ENCODE assay signal across 8 cellular contexts in the genomic region with DNA sequence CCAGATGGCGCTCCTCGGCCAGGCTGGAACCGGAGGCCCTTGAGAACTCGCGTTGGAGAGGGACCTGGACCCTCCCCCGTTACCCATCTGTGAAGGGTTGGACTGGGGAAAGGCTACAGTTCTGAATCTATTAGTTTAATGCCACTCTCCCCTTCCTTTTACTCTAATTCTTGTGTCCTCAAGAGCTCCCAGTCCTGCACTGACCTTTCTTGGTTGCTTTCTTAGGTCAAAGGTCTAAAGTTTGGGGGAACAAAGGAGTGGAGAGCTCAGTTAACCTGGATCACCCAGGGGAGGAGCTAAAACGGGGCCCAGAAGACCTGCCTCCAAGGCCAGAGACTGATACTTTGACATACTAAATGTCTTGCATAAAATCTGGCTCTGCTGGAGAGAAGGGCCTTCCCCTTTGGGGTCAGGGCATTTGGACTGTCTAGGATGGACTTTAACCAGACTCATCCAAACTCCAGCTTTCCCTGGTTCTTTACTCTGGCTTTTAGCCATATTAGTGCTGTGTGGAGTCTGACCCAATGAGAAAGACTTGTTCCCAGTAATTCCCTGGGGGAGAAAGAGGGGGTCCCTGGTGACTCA. TPM values are rescaled to one million over a fixed set of nuclear protein-coding genes. Genes with fewer than 3 reads are reported as not detected.
DNase-seq lines count a peak whose midpoint lies in the region; ATAC-seq, FAIRE-seq and TF ChIP-seq lines count a peak whose summit lies in the region.

No MANE protein-coding gene starts in this region.

- no peak for DNase-seq in activated T-cell treated with anti-CD3 and anti-CD28 coated beads, Interleukin-2, amount 50 U/mL, for 4 hours
- DNase-seq in activated T-cell treated with anti-CD3 and anti-CD28 coated beads, Interleukin-2, amount 50 U/mL, for 48 hours = no peak
- no peak for DNase-seq in activated naive CD8-positive, alpha-beta T cell treated with anti-CD3 and anti-CD28 coated beads, Interleukin-2, amount 50 U/mL, for 24 hours
- DNase-seq in HepG2 (ENCODE audit: low spot score) (no peak), thoracic aorta (ENCODE audit: low spot score) (no peak), NCI-H2107 (lab: John Stamatoyannopoulos, UW) (no peak)
- DNase-seq in stimulated activated CD4-positive, alpha-beta T cell treated with anti-CD3 and anti-CD28 coated beads, Interleukin-2, amount 100 ng/mL, for 48 hours = no peak

- CTCF ChIA-PET in HepG2 (lab: Yijun Ruan, JAX; ENCODE audit: low intra/inter-chr PET ratio, low total read pairs) = interaction anchor here (0.7 to 4.4 kb wide), 5 partner anchors 13 to 82 kb away, joined by 5 to 54 read pairs (median 13); partner anchors contain the start of gene PTMS

- H3K36me3 Mint-ChIP-seq in activated T-cell treated with anti-CD3 and anti-CD28 coated beads, Interleukin-2, amount 50 U/mL, for 4 hours (ENCODE audit: insufficient read depth) = peaks cover 12% of the 10 kb centered on the region
- peaks cover 21% of the 10 kb centered on the region for H3K36me3 Mint-ChIP-seq in activated naive CD8-positive, alpha-beta T cell treated with anti-CD3 and anti-CD28 coated beads, Interleukin-2, amount 50 U/mL, for 24 hours (ENCODE audit: low read depth)

- H3K27ac Mint-ChIP-seq in activated naive CD8-positive, alpha-beta T cell treated with anti-CD3 and anti-CD28 coated beads, Interleukin-2, amount 50 U/mL, for 24 hours = peak overlapping the region; percentile 98

- ATAC-seq in activated T-cell treated with anti-CD3 and anti-CD28 coated beads, Interleukin-2, amount 50 U/mL, for 4 hours = no peak
- no peak for ATAC-seq in activated naive CD8-positive, alpha-beta T cell treated with anti-CD3 and anti-CD28 coated beads, Interleukin-2, amount 50 U/mL, for 24 hours
- peak; percentile 5; the same call in 2 of the 3 replicates for ATAC-seq in HepG2
- ATAC-seq in thoracic aorta (ENCODE audit: insufficient number of reproducible peaks, low FRiP score, low read depth) = no peak
- no peak for ATAC-seq in GM21529 (IDR thresholded peaks at IDR 0.05; ENCODE audit: unreplicated experiment)

- no peak for TF ChIP-seq POLR2A in HepG2 (IDR thresholded peaks at IDR 0.05; ENCODE audit: insufficient read depth in 1 of 2, low read depth in 2 of 2, low read length in 2 of 2)

- H3K9me3 ChIP-seq in HepG2 (ENCODE audit: low read length) = no peaks in the 10 kb centered on the region
- no peaks in the 10 kb centered on the region for H3K9me3 ChIP-seq in thoracic aorta

- H3K9me3 Mint-ChIP-seq in activated T-cell treated with anti-CD3 and anti-CD28 coated beads, Interleukin-2, amount 50 U/mL, for 4 hours = no peaks in the 10 kb centered on the region
- H3K9me3 Mint-ChIP-seq in activated naive CD8-positive, alpha-beta T cell treated with anti-CD3 and anti-CD28 coated beads, Interleukin-2, amount 50 U/mL, for 24 hours = no peaks in the 10 kb centered on the region

- H3K36me3 ChIP-seq in HepG2 (replicated peaks in 1 of 2; ENCODE audit: control insufficient read depth in 1 of 2, insufficient read depth in 2 of 2, low read length in 2 of 2) (peaks cover 15 to 28% of the 10 kb centered on the region in 2 experiments), thoracic aorta (peaks cover 26% of the 10 kb centered on the region)

- peaks cover 21% of the 10 kb centered on the region for H3K79me2 ChIP-seq in HepG2 (ENCODE audit: insufficient read depth, low read length)

- no peaks in the 10 kb centered on the region for H3K27me3 ChIP-seq in HepG2 (ENCODE audit: control insufficient read depth in 1 of 2, insufficient read depth in 2 of 2, low read length in 2 of 2)
- no peaks in the 10 kb centered on the region for H3K27me3 ChIP-seq in thoracic aorta (replicated peaks; ENCODE audit: insufficient read depth)

- H3K4me3 Mint-ChIP-seq in activated T-cell treated with anti-CD3 and anti-CD28 coated beads, Interleukin-2, amount 50 U/mL, for 4 hours = peak overlapping the region; percentile 92
- H3K4me3 Mint-ChIP-seq in activated naive CD8-positive, alpha-beta T cell treated with anti-CD3 and anti-CD28 coated beads, Interleukin-2, amount 50 U/mL, for 24 hours = peak overlapping the region; percentile 90

- peaks cover 35% of the 10 kb centered on the region for H3K4me1 ChIP-seq in HepG2 (ENCODE audit: insufficient read depth, low read length)
- peaks cover 9 to 22% of the 10 kb centered on the region in 2 donors for H3K4me1 ChIP-seq in thoracic aorta (ENCODE audit: control insufficient read depth in 1 of 2, low read depth in 2 of 2)

- peak; percentile 98; the same call in 1 of the 2 replicates for TF ChIP-seq RAD21 in HepG2 (CRISPR knock-in tag; IDR thresholded peaks at IDR 0.05)

- peak overlapping the region; percentile 96; the same call in 1 of the 2 replicates for H3K9ac ChIP-seq in HepG2 (ENCODE audit: insufficient read depth, low read depth, low read length)

- H3K27me3 Mint-ChIP-seq in activated T-cell treated with anti-CD3 and anti-CD28 coated beads, Interleukin-2, amount 50 U/mL, for 4 hours (ENCODE audit: low read depth) = no peaks in the 10 kb centered on the region
- H3K27me3 Mint-ChIP-seq in activated naive CD8-positive, alpha-beta T cell treated with anti-CD3 and anti-CD28 coated beads, Interleukin-2, amount 50 U/mL, for 24 hours = peaks cover 7% of the 10 kb centered on the region

- 0 out of 2 replicates have a peak, but pooled peaks have one; percentile 98 for TF ChIP-seq CTCF in HepG2 (CRISPR knock-in tag; IDR thresholded peaks at IDR 0.05)
- TF ChIP-seq CTCF in thoracic aorta (IDR thresholded peaks at IDR 0.05) = peak; percentile 92

- H3K4me3 ChIP-seq in HepG2 (replicated peaks in 1 of 3; ENCODE audit: insufficient read depth in 1 of 3, low read depth in 2 of 3, low read length in 3 of 3) (peak overlapping the region in 1 of 3 experiments; percentile 97; a peak in 2 of 6 replicates), thoracic aorta (no peak overlapping the region)

- 2% methylated on average over 7 of the region's 7 CpGs for WGBS in HepG2 (ENCODE audit: low lambda C conversion rate)

- H3K4me1 Mint-ChIP-seq in activated T-cell treated with anti-CD3 and anti-CD28 coated beads, Interleukin-2, amount 50 U/mL, for 4 hours (ENCODE audit: low read depth) = peaks cover 14% of the 10 kb centered on the region
- peaks cover 35% of the 10 kb centered on the region for H3K4me1 Mint-ChIP-seq in activated naive CD8-positive, alpha-beta T cell treated with anti-CD3 and anti-CD28 coated beads, Interleukin-2, amount 50 U/mL, for 24 hours

- intact Hi-C loops in HepG2 (cut with micrococcal nuclease; ENCODE audit: unreplicated experiment) = loop anchor here (1.0 to 2.0 kb wide), 5 partner anchors 10 to 71 kb away; partner anchors contain the start of gene ZNF384

- no peak for FAIRE-seq in HepG2 (lab: Jason Lieb, UNC)

- TF ChIP-seq EP300 in HepG2 (IDR thresholded peaks at IDR 0.05; ENCODE audit: low read depth in 2 of 2, low read length in 2 of 2) = no peak
- TF ChIP-seq EP300 in HepG2 (CRISPR knock-in tag; IDR thresholded peaks at IDR 0.05; ENCODE audit: borderline replicate concordance) = no peak

- no TSS peak for BruUV-seq in HepG2 (replicated peaks; lab: Mats Ljungman, UMichigan)

- no peak overlapping the region for H2AFZ ChIP-seq in HepG2 (ENCODE audit: low read length)

- H3K27ac ChIP-seq in HepG2 (ENCODE audit: extremely low read length, insufficient read depth, low read length) = peak overlapping the region; percentile 96
- H3K27ac ChIP-seq in thoracic aorta = peak overlapping the region; percentile 44 to 92

- POLR2A ChIA-PET in HepG2 (lab: Yijun Ruan, JAX) = interaction anchor here (1.1 to 3.8 kb wide), 25 partner anchors 9 to 190 kb away, joined by 3 to 162 read pairs (median 11); partner anchors contain the start of genes C12orf57, CDCA3, COPS7A and GPR162

- peak overlapping the region; percentile 98 for H3K4me2 ChIP-seq in HepG2 (ENCODE audit: low read depth, low read length)

- in situ Hi-C loops in HepG2 (cut with HindIII; ENCODE audit: extremely low pct_ligation_motif_present, low pct_unique_long_range_greater_than_20kb) = loop anchor here (5.0 kb wide), 1 partner anchor 73 kb away; the partner anchor contains the start of gene P3H3

- 0 out of 2 replicates have a peak, but pooled peaks cover 6% of the 10 kb centered on the region for H4K20me1 ChIP-seq in HepG2 (ENCODE audit: insufficient read depth, low read length)

RNA-seq across cellular contexts. Expression of gene MLF2, which starts 0.9 kb away (rescaled TPM):
- 100 to 1,000 TPM; 185 to 199 (median 189) TPM for total RNA-seq in activated T-cell treated with anti-CD3 and anti-CD28 coated beads, Interleukin-2, amount 50 U/mL, for 4 hours
- total RNA-seq in HepG2 (2016; rRNA removed; fragmentation: Illumina TruSeq; extraction: Trizol) = 88.1 and 95.8 TPM in 2 replicates
- 20.8 and 28.2 TPM in 2 replicates for total RNA-seq in HepG2 (2016; cell fraction: cytosol; rRNA removed; fragmentation: Illumina TruSeq; extraction: Trizol; ENCODE audit: low read depth)
- 86.9 and 96.5 TPM in 2 replicates for total RNA-seq in HepG2 (2016; cell fraction: insoluble cytoplasmic fraction; rRNA removed; fragmentation: Illumina TruSeq; extraction: Trizol)
- total RNA-seq in HepG2 (2016; cell fraction: membrane; rRNA removed; fragmentation: Illumina TruSeq; extraction: Trizol) = 41.7 and 71.5 TPM in 2 replicates
- 50.4 and 54.8 TPM in 2 replicates for total RNA-seq in HepG2 (2016; cell fraction: nucleus; rRNA removed; fragmentation: Illumina TruSeq; extraction: Trizol)
- polyA plus RNA-seq in HepG2 (2011; rRNA removed) = 167 and 178 TPM in 2 replicates
- 182 and 203 TPM in 2 replicates for polyA plus RNA-seq in HepG2 (2011; cell fraction: cytosol; rRNA removed)
- polyA plus RNA-seq in HepG2 (2011; cell fraction: nucleus; rRNA removed) = 234 and 240 TPM in 2 replicates
- 94.9 and 97.7 TPM in 2 replicates for polyA plus RNA-seq in HepG2 (2012)
- 31.3 and 48.0 TPM in 2 replicates for polyA plus RNA-seq in HepG2 (2016; cell fraction: cytosol; fragmentation: Illumina TruSeq; extraction: Trizol; ENCODE audit: low read depth)
- polyA plus RNA-seq in HepG2 (2016; cell fraction: insoluble cytoplasmic fraction; fragmentation: Illumina TruSeq; extraction: Trizol; ENCODE audit: low read depth) = 178 and 184 TPM in 2 replicates
- polyA plus RNA-seq in HepG2 (2016; cell fraction: membrane; fragmentation: Illumina TruSeq; extraction: Trizol; ENCODE audit: low read depth) = 69.7 and 93.5 TPM in 2 replicates
- polyA plus RNA-seq in HepG2 (2016; cell fraction: nucleus; fragmentation: Illumina TruSeq; extraction: Trizol; ENCODE audit: insufficient read depth, low read depth) = 128 and 129 TPM in 2 replicates
- 127 and 179 TPM in 2 replicates for polyA minus RNA-seq in HepG2 (2011; rRNA and poly(A)+ RNA removed; ENCODE audit: low replicate concordance)
- polyA minus RNA-seq in HepG2 (2011; cell fraction: cytosol; rRNA and poly(A)+ RNA removed) = 36.1 and 36.7 TPM in 2 replicates
- 47.3 and 50.7 TPM in 2 replicates for polyA minus RNA-seq in HepG2 (2011; cell fraction: nucleus; rRNA and poly(A)+ RNA removed)
- total RNA-seq in thoracic aorta = 100 to 1,000 TPM; 129 to 179 TPM

RNA-seq across cellular contexts. Expression of gene PTMS, which starts 12.3 kb away (rescaled TPM):
- total RNA-seq in activated T-cell treated with anti-CD3 and anti-CD28 coated beads, Interleukin-2, amount 50 U/mL, for 4 hours = 10 to 100 TPM; 26.3 to 32.6 (median 29.4) TPM
- total RNA-seq in HepG2 (2016; rRNA removed; fragmentation: Illumina TruSeq; extraction: Trizol) = 40.5 and 42.1 TPM in 2 replicates
- total RNA-seq in HepG2 (2016; cell fraction: cytosol; rRNA removed; fragmentation: Illumina TruSeq; extraction: Trizol; ENCODE audit: low read depth) = 20.4 and 25.8 TPM in 2 replicates
- total RNA-seq in HepG2 (2016; cell fraction: insoluble cytoplasmic fraction; rRNA removed; fragmentation: Illumina TruSeq; extraction: Trizol) = 34.7 and 40.6 TPM in 2 replicates
- total RNA-seq in HepG2 (2016; cell fraction: membrane; rRNA removed; fragmentation: Illumina TruSeq; extraction: Trizol) = 33.5 and 39.4 TPM in 2 replicates
- total RNA-seq in HepG2 (2016; cell fraction: nucleus; rRNA removed; fragmentation: Illumina TruSeq; extraction: Trizol) = 24.6 and 26.7 TPM in 2 replicates
- 79.1 and 82.4 TPM in 2 replicates for polyA plus RNA-seq in HepG2 (2011; rRNA removed)
- 82.7 and 86.9 TPM in 2 replicates for polyA plus RNA-seq in HepG2 (2011; cell fraction: cytosol; rRNA removed)
- polyA plus RNA-seq in HepG2 (2011; cell fraction: nucleus; rRNA removed) = 107 and 116 TPM in 2 replicates
- 128 and 237 TPM in 2 replicates for polyA plus RNA-seq in HepG2 (2012)
- 96.6 and 97.7 TPM in 2 replicates for polyA plus RNA-seq in HepG2 (2016; cell fraction: cytosol; fragmentation: Illumina TruSeq; extraction: Trizol; ENCODE audit: low read depth)
- 162 and 207 TPM in 2 replicates for polyA plus RNA-seq in HepG2 (2016; cell fraction: insoluble cytoplasmic fraction; fragmentation: Illumina TruSeq; extraction: Trizol; ENCODE audit: low read depth)
- 140 and 143 TPM in 2 replicates for polyA plus RNA-seq in HepG2 (2016; cell fraction: membrane; fragmentation: Illumina TruSeq; extraction: Trizol; ENCODE audit: low read depth)
- polyA plus RNA-seq in HepG2 (2016; cell fraction: nucleus; fragmentation: Illumina TruSeq; extraction: Trizol; ENCODE audit: insufficient read depth, low read depth) = 169 and 175 TPM in 2 replicates
- polyA minus RNA-seq in HepG2 (2011; rRNA and poly(A)+ RNA removed; ENCODE audit: low replicate concordance) = 46.9 and 158 TPM in 2 replicates
- 19.3 and 21.6 TPM in 2 replicates for polyA minus RNA-seq in HepG2 (2011; cell fraction: cytosol; rRNA and poly(A)+ RNA removed)
- 8.1 and 13.0 TPM in 2 replicates for polyA minus RNA-seq in HepG2 (2011; cell fraction: nucleus; rRNA and poly(A)+ RNA removed)
- total RNA-seq in thoracic aorta = 100 to 1,000 TPM; 168 to 186 TPM

RNA-seq across cellular contexts. Expression of gene LAG3, which starts 18.5 kb away (rescaled TPM):
- total RNA-seq in activated T-cell treated with anti-CD3 and anti-CD28 coated beads, Interleukin-2, amount 50 U/mL, for 4 hours = 100 to 1,000 TPM in 1 of 3 donors, 10 to 100 TPM in 2; 71.1 to 125 (median 86.4) TPM
- total RNA-seq in HepG2 (2016; rRNA removed; fragmentation: Illumina TruSeq; extraction: Trizol) (0.11 TPM in 1 of 2 replicates, not detected in the other), thoracic aorta (1 to 10 TPM in 1 of 2 donors, under 1 TPM in 1; 0.95 to 1.5 TPM)
- total RNA-seq in HepG2 (2016; cell fraction: cytosol; rRNA removed; fragmentation: Illumina TruSeq; extraction: Trizol; ENCODE audit: low read depth) = not detected in 2 replicates
- total RNA-seq in HepG2 (2016; cell fraction: insoluble cytoplasmic fraction; rRNA removed; fragmentation: Illumina TruSeq; extraction: Trizol) = 0.11 TPM in 1 of 2 replicates, not detected in the other
- total RNA-seq in HepG2 (2016; cell fraction: membrane; rRNA removed; fragmentation: Illumina TruSeq; extraction: Trizol) = 0.07 TPM in 1 of 2 replicates, not detected in the other
- total RNA-seq in HepG2 (2016; cell fraction: nucleus; rRNA removed; fragmentation: Illumina TruSeq; extraction: Trizol) = 0.31 TPM in 1 of 2 replicates, not detected in the other
- 0.26 and 0.51 TPM in 2 replicates for polyA plus RNA-seq in HepG2 (2011; rRNA removed)
- 0.08 and 0.15 TPM in 2 replicates for polyA plus RNA-seq in HepG2 (2011; cell fraction: cytosol; rRNA removed)
- polyA plus RNA-seq in HepG2 (2011; cell fraction: nucleus; rRNA removed) = 3.5 and 3.6 TPM in 2 replicates
- polyA plus RNA-seq in HepG2 (2012) = 0.95 and 1.0 TPM in 2 replicates
- not detected in 2 replicates for polyA plus RNA-seq in HepG2 (2016; cell fraction: cytosol; fragmentation: Illumina TruSeq; extraction: Trizol; ENCODE audit: low read depth)
- not detected in 2 replicates for polyA plus RNA-seq in HepG2 (2016; cell fraction: insoluble cytoplasmic fraction; fragmentation: Illumina TruSeq; extraction: Trizol; ENCODE audit: low read depth)
- 0.11 TPM in 1 of 2 replicates, not detected in the other for polyA plus RNA-seq in HepG2 (2016; cell fraction: membrane; fragmentation: Illumina TruSeq; extraction: Trizol; ENCODE audit: low read depth)
- 1.3 and 2.2 TPM in 2 replicates for polyA plus RNA-seq in HepG2 (2016; cell fraction: nucleus; fragmentation: Illumina TruSeq; extraction: Trizol; ENCODE audit: insufficient read depth, low read depth)
- polyA minus RNA-seq in HepG2 (2011; rRNA and poly(A)+ RNA removed; ENCODE audit: low replicate concordance) = 0.08 and 0.54 TPM in 2 replicates
- polyA minus RNA-seq in HepG2 (2011; cell fraction: cytosol; rRNA and poly(A)+ RNA removed) = not detected in 2 replicates
- polyA minus RNA-seq in HepG2 (2011; cell fraction: nucleus; rRNA and poly(A)+ RNA removed) = 0.90 and 2.0 TPM in 2 replicates

RNA-seq across cellular contexts. Expression of gene COPS7A, which starts 30.0 kb away (rescaled TPM):
- 10 to 100 TPM; 46.5 to 54.4 (median 48.1) TPM for total RNA-seq in activated T-cell treated with anti-CD3 and anti-CD28 coated beads, Interleukin-2, amount 50 U/mL, for 4 hours
- total RNA-seq in HepG2 (2016; rRNA removed; fragmentation: Illumina TruSeq; extraction: Trizol) = 38.0 and 40.0 TPM in 2 replicates
- 16.6 and 19.7 TPM in 2 replicates for total RNA-seq in HepG2 (2016; cell fraction: cytosol; rRNA removed; fragmentation: Illumina TruSeq; extraction: Trizol; ENCODE audit: low read depth)
- total RNA-seq in HepG2 (2016; cell fraction: insoluble cytoplasmic fraction; rRNA removed; fragmentation: Illumina TruSeq; extraction: Trizol) = 38.4 and 43.8 TPM in 2 replicates
- total RNA-seq in HepG2 (2016; cell fraction: membrane; rRNA removed; fragmentation: Illumina TruSeq; extraction: Trizol) = 33.7 and 38.9 TPM in 2 replicates
- 20.4 and 24.9 TPM in 2 replicates for total RNA-seq in HepG2 (2016; cell fraction: nucleus; rRNA removed; fragmentation: Illumina TruSeq; extraction: Trizol)
- polyA plus RNA-seq in HepG2 (2011; rRNA removed) = 71.4 and 73.6 TPM in 2 replicates
- polyA plus RNA-seq in HepG2 (2011; cell fraction: cytosol; rRNA removed) = 68.4 and 72.5 TPM in 2 replicates
- polyA plus RNA-seq in HepG2 (2011; cell fraction: nucleus; rRNA removed) = 96.7 and 97.8 TPM in 2 replicates
- 27.8 and 28.6 TPM in 2 replicates for polyA plus RNA-seq in HepG2 (2012)
- polyA plus RNA-seq in HepG2 (2016; cell fraction: cytosol; fragmentation: Illumina TruSeq; extraction: Trizol; ENCODE audit: low read depth) = 16.8 and 17.8 TPM in 2 replicates
- 43.9 and 53.4 TPM in 2 replicates for polyA plus RNA-seq in HepG2 (2016; cell fraction: insoluble cytoplasmic fraction; fragmentation: Illumina TruSeq; extraction: Trizol; ENCODE audit: low read depth)
- 27.8 and 32.9 TPM in 2 replicates for polyA plus RNA-seq in HepG2 (2016; cell fraction: membrane; fragmentation: Illumina TruSeq; extraction: Trizol; ENCODE audit: low read depth)
- polyA plus RNA-seq in HepG2 (2016; cell fraction: nucleus; fragmentation: Illumina TruSeq; extraction: Trizol; ENCODE audit: insufficient read depth, low read depth) = 43.1 and 49.0 TPM in 2 replicates
- 54.1 and 62.8 TPM in 2 replicates for polyA minus RNA-seq in HepG2 (2011; rRNA and poly(A)+ RNA removed; ENCODE audit: low replicate concordance)
- 14.6 and 16.3 TPM in 2 replicates for polyA minus RNA-seq in HepG2 (2011; cell fraction: cytosol; rRNA and poly(A)+ RNA removed)
- 9.7 and 12.6 TPM in 2 replicates for polyA minus RNA-seq in HepG2 (2011; cell fraction: nucleus; rRNA and poly(A)+ RNA removed)
- 10 to 100 TPM; 69.9 to 78.2 TPM for total RNA-seq in thoracic aorta

RNA-seq across cellular contexts. Expression of gene CD4, which starts 35.5 kb away (rescaled TPM):
- 10 to 100 TPM; 42.0 to 76.9 (median 51.4) TPM for total RNA-seq in activated T-cell treated with anti-CD3 and anti-CD28 coated beads, Interleukin-2, amount 50 U/mL, for 4 hours
- total RNA-seq in HepG2 (2016; rRNA removed; fragmentation: Illumina TruSeq; extraction: Trizol) = 0.07 and 0.27 TPM in 2 replicates
- total RNA-seq in HepG2 (2016; cell fraction: cytosol; rRNA removed; fragmentation: Illumina TruSeq; extraction: Trizol; ENCODE audit: low read depth) = not detected in 2 replicates
- 0.15 TPM in 1 of 2 replicates, not detected in the other for total RNA-seq in HepG2 (2016; cell fraction: insoluble cytoplasmic fraction; rRNA removed; fragmentation: Illumina TruSeq; extraction: Trizol)
- total RNA-seq in HepG2 (2016; cell fraction: membrane; rRNA removed; fragmentation: Illumina TruSeq; extraction: Trizol) = 0.10 TPM in 1 of 2 replicates, not detected in the other
- 0.28 and 0.41 TPM in 2 replicates for total RNA-seq in HepG2 (2016; cell fraction: nucleus; rRNA removed; fragmentation: Illumina TruSeq; extraction: Trizol)
- polyA plus RNA-seq in HepG2 (2011; rRNA removed) = 0.68 and 0.95 TPM in 2 replicates
- 0.54 and 0.87 TPM in 2 replicates for polyA plus RNA-seq in HepG2 (2011; cell fraction: cytosol; rRNA removed)
- polyA plus RNA-seq in HepG2 (2011; cell fraction: nucleus; rRNA removed) = 0.55 and 0.64 TPM in 2 replicates
- polyA plus RNA-seq in HepG2 (2012) = 1.5 and 2.7 TPM in 2 replicates
- 0.06 and 0.14 TPM in 2 replicates for polyA plus RNA-seq in HepG2 (2016; cell fraction: cytosol; fragmentation: Illumina TruSeq; extraction: Trizol; ENCODE audit: low read depth)
- polyA plus RNA-seq in HepG2 (2016; cell fraction: insoluble cytoplasmic fraction; fragmentation: Illumina TruSeq; extraction: Trizol; ENCODE audit: low read depth) = 0.16 and 0.24 TPM in 2 replicates
- not detected in 2 replicates for polyA plus RNA-seq in HepG2 (2016; cell fraction: membrane; fragmentation: Illumina TruSeq; extraction: Trizol; ENCODE audit: low read depth)
- 0.52 and 0.68 TPM in 2 replicates for polyA plus RNA-seq in HepG2 (2016; cell fraction: nucleus; fragmentation: Illumina TruSeq; extraction: Trizol; ENCODE audit: insufficient read depth, low read depth)
- 2.6 TPM in 1 of 2 replicates, not detected in the other for polyA minus RNA-seq in HepG2 (2011; rRNA and poly(A)+ RNA removed; ENCODE audit: low replicate concordance)
- polyA minus RNA-seq in HepG2 (2011; cell fraction: cytosol; rRNA and poly(A)+ RNA removed) = 0.20 and 0.70 TPM in 2 replicates
- 0.39 and 0.87 TPM in 2 replicates for polyA minus RNA-seq in HepG2 (2011; cell fraction: nucleus; rRNA and poly(A)+ RNA removed)
- 10 to 100 TPM; 22.3 to 25.0 TPM for total RNA-seq in thoracic aorta

Comparison
In these comparisons a context has a peak if more than half of its experiments do, and no peak if none do; other contexts are left out.
1. RNA of gene LAG3, which starts 18.5 kb away (total RNA-seq): 71.1 to 125 TPM in activated T-cell treated with anti-CD3 and anti-CD28 coated beads, Interleukin-2, amount 50 U/mL, for 4 hours; 0.95 to 1.5 TPM in thoracic aorta and 0.07 to 0.31 TPM in HepG2; every median in the first group is over 10 times any median in the second.